In the genomic region with DNA sequence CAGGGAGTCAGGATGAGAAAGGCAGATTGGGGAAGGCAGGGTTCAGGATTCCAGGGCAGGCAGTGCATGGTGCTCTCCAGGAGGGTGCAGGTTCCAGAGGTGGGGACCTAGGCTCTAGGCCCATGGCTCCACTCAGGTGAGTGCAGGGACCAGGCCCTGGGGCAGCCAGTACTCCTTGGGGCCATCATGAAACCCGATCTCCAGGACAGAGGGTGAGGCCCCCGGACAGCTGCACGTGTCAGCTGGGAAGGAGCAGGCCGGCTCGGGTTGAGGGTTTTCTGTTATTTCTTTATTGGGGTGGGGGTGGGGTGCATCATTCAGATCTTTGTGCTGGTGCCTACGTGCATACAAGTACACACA, we compare ENCODE assay signal across 1 cellular context.
TF ChIP-seq lines count a peak whose summit lies in the region.

No MANE protein-coding gene starts in this region.

TF ChIP-seq in HEK293, 187 proteins besides CTCF, POLR2A, EP300 and RAD21 (continued from another document):
- TF ChIP-seq, protein P1, sequence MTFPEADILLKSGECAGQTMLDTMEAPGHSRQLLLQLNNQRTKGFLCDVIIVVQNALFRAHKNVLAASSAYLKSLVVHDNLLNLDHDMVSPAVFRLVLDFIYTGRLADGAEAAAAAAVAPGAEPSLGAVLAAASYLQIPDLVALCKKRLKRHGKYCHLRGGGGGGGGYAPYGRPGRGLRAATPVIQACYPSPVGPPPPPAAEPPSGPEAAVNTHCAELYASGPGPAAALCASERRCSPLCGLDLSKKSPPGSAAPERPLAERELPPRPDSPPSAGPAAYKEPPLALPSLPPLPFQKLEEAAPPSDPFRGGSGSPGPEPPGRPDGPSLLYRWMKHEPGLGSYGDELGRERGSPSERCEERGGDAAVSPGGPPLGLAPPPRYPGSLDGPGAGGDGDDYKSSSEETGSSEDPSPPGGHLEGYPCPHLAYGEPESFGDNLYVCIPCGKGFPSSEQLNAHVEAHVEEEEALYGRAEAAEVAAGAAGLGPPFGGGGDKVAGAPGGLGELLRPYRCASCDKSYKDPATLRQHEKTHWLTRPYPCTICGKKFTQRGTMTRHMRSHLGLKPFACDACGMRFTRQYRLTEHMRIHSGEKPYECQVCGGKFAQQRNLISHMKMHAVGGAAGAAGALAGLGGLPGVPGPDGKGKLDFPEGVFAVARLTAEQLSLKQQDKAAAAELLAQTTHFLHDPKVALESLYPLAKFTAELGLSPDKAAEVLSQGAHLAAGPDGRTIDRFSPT (tag by site-specific recombination; IDR thresholded peaks at IDR 0.05) = 0 out of 2 replicates have a peak, but pooled peaks have one; percentile 27
- TF ChIP-seq ZNF132 (tag by site-specific recombination; IDR thresholded peaks at IDR 0.05; ENCODE audit: borderline replicate concordance) (no peak), ZNF423 (tag by site-specific recombination; IDR thresholded peaks at IDR 0.05) (peak; percentile 17; the same call in 1 of the 2 replicates), ZBTB48 (tag by site-specific recombination; IDR thresholded peaks at IDR 0.05) (peak; percentile 67), ZNF366 (tag by site-specific recombination; conservative IDR thresholded peaks at IDR 0.05) (0 out of 2 replicates have a peak, but pooled peaks have one; percentile 22), ZBTB20 (tag by site-specific recombination; IDR thresholded peaks at IDR 0.05) (peak; percentile 44; the same call in 1 of the 2 replicates)
- TF ChIP-seq, protein P2, sequence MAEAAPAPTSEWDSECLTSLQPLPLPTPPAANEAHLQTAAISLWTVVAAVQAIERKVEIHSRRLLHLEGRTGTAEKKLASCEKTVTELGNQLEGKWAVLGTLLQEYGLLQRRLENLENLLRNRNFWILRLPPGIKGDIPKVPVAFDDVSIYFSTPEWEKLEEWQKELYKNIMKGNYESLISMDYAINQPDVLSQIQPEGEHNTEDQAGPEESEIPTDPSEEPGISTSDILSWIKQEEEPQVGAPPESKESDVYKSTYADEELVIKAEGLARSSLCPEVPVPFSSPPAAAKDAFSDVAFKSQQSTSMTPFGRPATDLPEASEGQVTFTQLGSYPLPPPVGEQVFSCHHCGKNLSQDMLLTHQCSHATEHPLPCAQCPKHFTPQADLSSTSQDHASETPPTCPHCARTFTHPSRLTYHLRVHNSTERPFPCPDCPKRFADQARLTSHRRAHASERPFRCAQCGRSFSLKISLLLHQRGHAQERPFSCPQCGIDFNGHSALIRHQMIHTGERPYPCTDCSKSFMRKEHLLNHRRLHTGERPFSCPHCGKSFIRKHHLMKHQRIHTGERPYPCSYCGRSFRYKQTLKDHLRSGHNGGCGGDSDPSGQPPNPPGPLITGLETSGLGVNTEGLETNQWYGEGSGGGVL (tag by site-specific recombination; IDR thresholded peaks at IDR 0.05) = peak; percentile 37; the same call in 1 of the 2 replicates
- TF ChIP-seq, protein P3, sequence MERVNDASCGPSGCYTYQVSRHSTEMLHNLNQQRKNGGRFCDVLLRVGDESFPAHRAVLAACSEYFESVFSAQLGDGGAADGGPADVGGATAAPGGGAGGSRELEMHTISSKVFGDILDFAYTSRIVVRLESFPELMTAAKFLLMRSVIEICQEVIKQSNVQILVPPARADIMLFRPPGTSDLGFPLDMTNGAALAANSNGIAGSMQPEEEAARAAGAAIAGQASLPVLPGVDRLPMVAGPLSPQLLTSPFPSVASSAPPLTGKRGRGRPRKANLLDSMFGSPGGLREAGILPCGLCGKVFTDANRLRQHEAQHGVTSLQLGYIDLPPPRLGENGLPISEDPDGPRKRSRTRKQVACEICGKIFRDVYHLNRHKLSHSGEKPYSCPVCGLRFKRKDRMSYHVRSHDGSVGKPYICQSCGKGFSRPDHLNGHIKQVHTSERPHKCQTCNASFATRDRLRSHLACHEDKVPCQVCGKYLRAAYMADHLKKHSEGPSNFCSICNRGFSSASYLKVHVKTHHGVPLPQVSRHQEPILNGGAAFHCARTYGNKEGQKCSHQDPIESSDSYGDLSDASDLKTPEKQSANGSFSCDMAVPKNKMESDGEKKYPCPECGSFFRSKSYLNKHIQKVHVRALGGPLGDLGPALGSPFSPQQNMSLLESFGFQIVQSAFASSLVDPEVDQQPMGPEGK (tag by site-specific recombination; IDR thresholded peaks at IDR 0.05) = peak; percentile 57; the same call in 1 of the 2 replicates
